8 cellular contexts compared by ENCODE assay signal in the genomic region with DNA sequence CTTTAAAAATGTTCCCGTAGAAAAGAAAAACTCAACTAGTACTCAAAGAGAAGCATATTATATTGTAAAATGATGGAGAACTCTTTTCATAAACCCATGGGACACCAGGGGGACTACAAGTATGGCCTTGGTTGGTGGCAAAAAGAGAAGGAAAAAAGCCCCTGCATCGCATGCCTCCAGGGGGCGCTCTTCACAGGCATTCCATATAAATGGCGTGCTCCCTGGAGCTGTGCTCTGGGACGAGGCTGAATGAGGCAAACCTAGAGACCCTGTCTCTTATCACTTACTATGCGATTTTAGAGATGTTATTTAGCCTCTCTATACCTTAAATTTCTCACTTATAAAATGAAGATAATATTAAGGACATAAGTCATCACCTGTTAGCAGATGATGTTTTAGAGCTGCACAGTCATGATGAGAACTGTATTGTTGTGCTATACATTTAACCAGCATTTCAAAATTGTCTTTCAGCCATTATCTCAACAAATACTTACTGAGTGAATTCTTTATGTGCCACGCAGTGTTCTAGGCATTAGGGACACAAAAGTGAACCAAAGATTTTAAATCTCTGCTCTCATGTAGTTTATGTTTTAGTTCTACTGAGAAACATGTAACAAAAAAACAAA.
DNase-seq lines count a peak whose midpoint lies in the region; ATAC-seq and TF ChIP-seq lines count a peak whose summit lies in the region.

No MANE protein-coding gene starts in this region.

- H3K4ac ChIP-seq in neuronal stem cell (ENCODE audit: low read length), result no peak overlapping the region

- CTCF ChIA-PET in CD4-positive, alpha-beta T cell (lab: Charles Lee), result interaction anchor here (0.6 to 1.9 kb wide), 11 partner anchors 10 to 464 kb away, joined by 3 to 5 read pairs (median 3); a partner anchor contains a TSS

- peak overlapping the region; percentile 64 for H3K4me3 Mint-ChIP-seq in CD4-positive, alpha-beta T cell

- H2BK120ac ChIP-seq in neuronal stem cell (ENCODE audit: low read depth, low read length), result no peak overlapping the region

- H2BK12ac ChIP-seq in neuronal stem cell (ENCODE audit: low read length), result no peak overlapping the region

- H3K79me1 ChIP-seq in neuronal stem cell (ENCODE audit: low read depth, low read length), result no peaks in the 10 kb centered on the region

- no peak overlapping the region for H2AFZ ChIP-seq in neuronal stem cell (ENCODE audit: low read length)

- no CpG with 5 or more reads among the region's 7 CpGs for WGBS in neuronal stem cell (ENCODE audit: extremely low coverage in 2 of 2, insufficient read length in 2 of 2, insufficient replicate concordance in 1 of 2), 2 donors

- intact Hi-C loops in CD4-positive, alpha-beta T cell (cut with DNase I, micrococcal nuclease), result loop anchor here (5.0 kb wide), 2 partner anchors 109 to 334 kb away; a partner anchor contains a TSS

- no peak overlapping the region for H3K18ac ChIP-seq in neuronal stem cell (ENCODE audit: low read length)

- H3K27ac ChIP-seq in CD4-positive, alpha-beta T cell (ENCODE audit: low read depth, low read length), result no peak overlapping the region
- H3K27ac ChIP-seq in neuronal stem cell (replicated peaks; ENCODE audit: low read length), result no peak overlapping the region

- peak overlapping the region; percentile 89 for H3K27ac Mint-ChIP-seq in CD4-positive, alpha-beta T cell

- H2BK5ac ChIP-seq in neuronal stem cell (ENCODE audit: low read length), result no peak overlapping the region

- H2AK5ac ChIP-seq in neuronal stem cell (ENCODE audit: low read depth, low read length), result no peak overlapping the region

- H3K27me3 ChIP-seq in CD4-positive, alpha-beta T cell (ENCODE audit: control insufficient read depth, insufficient read depth, low read length), result no peaks in the 10 kb centered on the region
- H3K27me3 ChIP-seq in neuronal stem cell (ENCODE audit: control insufficient read depth in 3 of 3, insufficient read depth in 3 of 3, low read depth in 1 of 3, low read length in 3 of 3), result no peaks in the 10 kb centered on the region

- no peak overlapping the region for H4K8ac ChIP-seq in neuronal stem cell (ENCODE audit: low read depth, low read length)

- H3K4me1 ChIP-seq in neuronal stem cell (ENCODE audit: control insufficient read depth in 2 of 2, insufficient read depth in 1 of 2, low read depth in 1 of 2, low read length in 2 of 2), result no peaks in the 10 kb centered on the region

- H3K9me3 ChIP-seq in CD4-positive, alpha-beta T cell (ENCODE audit: control insufficient read depth, low read length), result no peaks in the 10 kb centered on the region
- no peaks in the 10 kb centered on the region for H3K9me3 ChIP-seq in neuronal stem cell (replicated peaks in 1 of 2; ENCODE audit: control insufficient read depth in 2 of 2, insufficient read depth in 1 of 2, low read depth in 1 of 2, low read length in 2 of 2)

- no peak overlapping the region for H3K23ac ChIP-seq in neuronal stem cell (ENCODE audit: low read depth, low read length, poor library complexity)

- H3K36me3 Mint-ChIP-seq in CD4-positive, alpha-beta T cell (ENCODE audit: low read depth), result peaks cover 32% of the 10 kb centered on the region

- H2BK15ac ChIP-seq in neuronal stem cell (ENCODE audit: low read length), result no peak overlapping the region

- ATAC-seq in CD4-positive, alpha-beta T cell (ENCODE audit: poor library complexity), result no peak
- ATAC-seq in GM21390 (IDR thresholded peaks at IDR 0.05; ENCODE audit: unreplicated experiment), result peak; percentile 74
- ATAC-seq in GM18873 (IDR thresholded peaks at IDR 0.05; ENCODE audit: low FRiP score, unreplicated experiment), result no peak
- ATAC-seq in HG02840 (IDR thresholded peaks at IDR 0.05; ENCODE audit: low FRiP score, unreplicated experiment), result no peak

- H3K4me2 ChIP-seq in neuronal stem cell (ENCODE audit: insufficient read depth, low read length, poor library complexity, severe bottlenecking), result no peak overlapping the region

- H3K9ac ChIP-seq in neuronal stem cell (ENCODE audit: low read depth, low read length, poor library complexity), result no peak overlapping the region

- H3K4me1 Mint-ChIP-seq in CD4-positive, alpha-beta T cell (ENCODE audit: low read depth), result peaks cover 50% of the 10 kb centered on the region

- POLR2A ChIA-PET in CD4-positive, alpha-beta T cell (lab: Charles Lee), result interaction anchor here (0.7 to 1.2 kb wide), 3 partner anchors 21 to 463 kb away, joined by 3 to 5 read pairs (median 4); a partner anchor contains a TSS

- H3K4me3 ChIP-seq in neuronal stem cell (ENCODE audit: low read length in 2 of 2), result no peak overlapping the region

- no peak overlapping the region for H3K14ac ChIP-seq in neuronal stem cell (ENCODE audit: low read length)

- DNase-seq in CD4-positive, alpha-beta T cell, result peak; percentile 14 to 54 (median 30)
- peak; percentile 40 for DNase-seq in NCI-H460 (ENCODE audit: extremely low read depth, low read depth)
- peak; percentile 82 for DNase-seq in activated CD8-positive, alpha-beta memory T cell treated with anti-CD3 and anti-CD28 coated beads, Interleukin-2, amount 50 U/mL, for 48 hours
- DNase-seq in fibroblast of gingiva (ENCODE audit: low read depth), result peak; percentile 14
- DNase-seq in neuronal stem cell (ENCODE audit: low spot score), result peak; percentile 32

- peaks cover 0 to 83% of the 10 kb centered on the region in 2 donors for H3K36me3 ChIP-seq in neuronal stem cell (replicated peaks in 1 of 2; ENCODE audit: control insufficient read depth in 2 of 2, insufficient read depth in 2 of 2, low read length in 2 of 2)

- H3K27me3 Mint-ChIP-seq in CD4-positive, alpha-beta T cell, result no peaks in the 10 kb centered on the region

- H3K9me3 Mint-ChIP-seq in CD4-positive, alpha-beta T cell, result no peaks in the 10 kb centered on the region

- TF ChIP-seq CTCF in CD4-positive, alpha-beta T cell (IDR thresholded peaks at IDR 0.05), result peak; percentile 86

- H4K91ac ChIP-seq in neuronal stem cell (ENCODE audit: low read depth, low read length, poor library complexity), result no peak overlapping the region

Comparison
In these comparisons a context has a peak if more than half of its experiments do, and no peak if none do; other contexts are left out.
1. DNase-seq: peak in every context shown above with its lines; median percentile 82 in activated CD8-positive, alpha-beta memory T cell treated with anti-CD3 and anti-CD28 coated beads, Interleukin-2, amount 50 U/mL, for 48 hours; 40 in NCI-H460; 32 in neuronal stem cell; 30 in CD4-positive, alpha-beta T cell; 14 in fibroblast of gingiva.